Comparison of ENCODE assay signal across 15 cellular contexts in the genomic region with DNA sequence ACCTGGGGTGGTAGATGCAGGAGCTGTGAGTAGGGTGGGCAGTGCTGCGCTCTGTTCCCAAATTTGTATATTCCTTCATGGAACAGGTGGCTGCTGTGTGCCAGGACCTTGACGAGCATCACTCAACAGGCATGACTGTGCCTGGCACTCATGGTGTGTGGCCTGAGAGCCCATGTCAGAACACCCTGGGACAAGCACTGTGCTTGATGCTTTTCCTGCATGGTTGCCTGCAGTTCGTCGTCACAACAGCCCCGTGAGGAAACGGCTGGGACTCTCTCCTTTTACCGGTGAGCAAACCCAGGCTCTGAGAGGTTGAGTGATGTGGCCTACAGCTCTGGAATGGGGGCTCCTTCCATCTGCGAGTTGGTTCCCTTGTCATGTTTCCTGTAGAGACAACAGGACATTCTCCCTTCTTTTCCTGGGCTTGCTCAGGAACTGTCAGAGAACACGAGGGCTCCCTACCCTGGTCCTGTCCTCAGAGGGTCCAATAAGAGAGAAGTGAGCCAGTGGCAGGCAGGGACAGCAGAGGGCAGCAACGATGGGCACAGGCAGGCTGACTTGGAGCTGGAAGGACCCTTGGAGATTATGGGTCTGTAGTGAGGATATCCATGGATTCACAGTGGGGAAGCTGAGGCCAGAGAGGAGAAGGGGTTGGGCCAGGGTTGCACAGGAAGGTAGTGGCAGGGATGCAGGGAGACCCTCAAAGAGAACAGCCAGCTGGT. TPM values are rescaled to one million over a fixed set of nuclear protein-coding genes. Genes with fewer than 3 reads are reported as not detected.
DNase-seq lines count a peak whose midpoint lies in the region; ATAC-seq and TF ChIP-seq lines count a peak whose summit lies in the region.
"Had no signal": no experiment of that assay in that cellular context is flagged by ENCODE, and none has a peak within 500 bp of the region (broad histone marks: within the 10 kb centered on the region; RNA-seq: fewer than 3 reads in every experiment).

No MANE protein-coding gene starts in this region.

- TF ChIP-seq CTCF in DOHH2 (IDR thresholded peaks at IDR 0.05; ENCODE audit: low read depth, low read length, poor library complexity, severe bottlenecking) (no peak), HCT116 (IDR thresholded peaks at IDR 0.05 in 2 of 3, conservative IDR thresholded peaks at IDR 0.05 in 1 of 3; ENCODE audit: borderline replicate concordance in 1 of 3, insufficient read depth in 1 of 3, low read depth in 2 of 3, low read length in 2 of 3) (no peak), left lung (IDR thresholded peaks at IDR 0.05) (no peak)

- TF ChIP-seq POLR2A in HCT116 (IDR thresholded peaks at IDR 0.05; ENCODE audit: borderline replicate concordance, extremely low read depth, insufficient read depth, insufficient read length) = no peak

- CTCF ChIA-PET in HCT116 (lab: Charles Lee) = no interaction called here

- H3K4me3 Mint-ChIP-seq in activated T-helper 17 cell treated with anti-CD3 and anti-CD28 coated beads, Interleukin-2, amount 50 U/mL, for 72 hours = peak overlapping the region; percentile 30
- H3K4me3 Mint-ChIP-seq: CD4-positive, alpha-beta memory T cell; stimulated activated naive CD8-positive, alpha-beta T cell treated with anti-CD3 and anti-CD28 coated beads, Interleukin-15, Interleukin-2, amounts not matched to agents 100 ng/mL and 50 ng/mL, for 24 hours had no signal

- H3K27me3 ChIP-seq in DOHH2 (ENCODE audit: control insufficient read depth, low read length) = no peaks in the 10 kb centered on the region
- no peaks in the 10 kb centered on the region for H3K27me3 ChIP-seq in HCT116 (ENCODE audit: insufficient read depth, low read length)
- no peaks in the 10 kb centered on the region for H3K27me3 ChIP-seq in left lung
- H3K27me3 ChIP-seq: hepatocyte had no signal

- H3K9ac ChIP-seq in HCT116 (ENCODE audit: low read length) = no peak overlapping the region

- peaks cover 63% of the 10 kb centered on the region for H3K36me3 ChIP-seq in DOHH2 (ENCODE audit: control insufficient read depth, low read length)
- peaks cover 0 to 23% of the 10 kb centered on the region in 2 experiments; a peak in 1 of 4 replicates for H3K36me3 ChIP-seq in HCT116 (ENCODE audit: control insufficient read depth in 1 of 2, insufficient read depth in 2 of 2, low read length in 2 of 2)
- peaks cover 0 to 14% of the 10 kb centered on the region in 2 donors for H3K36me3 ChIP-seq in left lung

- peaks cover 2% of the 10 kb centered on the region; the same call in 1 of the 2 replicates for H3F3A ChIP-seq in DOHH2 (ENCODE audit: control insufficient read depth, insufficient read depth)

- H3K27ac Mint-ChIP-seq in activated T-helper 17 cell treated with anti-CD3 and anti-CD28 coated beads, Interleukin-2, amount 50 U/mL, for 72 hours = no peak overlapping the region
- H3K27ac Mint-ChIP-seq: stimulated activated naive CD8-positive, alpha-beta T cell treated with anti-CD3 and anti-CD28 coated beads, Interleukin-15, Interleukin-2, amounts not matched to agents 100 ng/mL and 50 ng/mL, for 24 hours had no signal

- peak overlapping the region; percentile 83 for H3K4me2 ChIP-seq in DOHH2 (ENCODE audit: low read length)
- peak overlapping the region; percentile 27 for H3K4me2 ChIP-seq in HCT116 (ENCODE audit: low read length)
- H3K4me2 ChIP-seq: hepatocyte had no signal

- BruUV-seq in HCT116 (replicated peaks; lab: Mats Ljungman, UMichigan) = no TSS peak

- H3K9me3 Mint-ChIP-seq in activated T-helper 17 cell treated with anti-CD3 and anti-CD28 coated beads, Interleukin-2, amount 50 U/mL, for 72 hours = no peaks in the 10 kb centered on the region
- H3K9me3 Mint-ChIP-seq: CD4-positive, alpha-beta memory T cell; stimulated activated naive CD8-positive, alpha-beta T cell treated with anti-CD3 and anti-CD28 coated beads, Interleukin-15, Interleukin-2, amounts not matched to agents 100 ng/mL and 50 ng/mL, for 24 hours had no signal

- H3K4me1 Mint-ChIP-seq in activated T-helper 17 cell treated with anti-CD3 and anti-CD28 coated beads, Interleukin-2, amount 50 U/mL, for 72 hours = peaks cover 6% of the 10 kb centered on the region

- H3K9me2 ChIP-seq in DOHH2 (replicated peaks; ENCODE audit: control insufficient read depth, low read length) = no peaks in the 10 kb centered on the region
- H3K9me2 ChIP-seq in HCT116 (ENCODE audit: insufficient read depth) = no peaks in the 10 kb centered on the region

- H3K27me3 Mint-ChIP-seq in activated T-helper 17 cell treated with anti-CD3 and anti-CD28 coated beads, Interleukin-2, amount 50 U/mL, for 72 hours = no peaks in the 10 kb centered on the region

- peaks cover 1% of the 10 kb centered on the region for H3K36me3 Mint-ChIP-seq in activated T-helper 17 cell treated with anti-CD3 and anti-CD28 coated beads, Interleukin-2, amount 50 U/mL, for 72 hours (ENCODE audit: low read depth)
- H3K36me3 Mint-ChIP-seq: CD4-positive, alpha-beta memory T cell had no signal

- H2AFZ ChIP-seq in HCT116 (ENCODE audit: low read depth, low read length, poor library complexity, severe bottlenecking) = no peak overlapping the region
- H2AFZ ChIP-seq: hepatocyte had no signal

- no peak overlapping the region for H3K27ac ChIP-seq in DOHH2 (ENCODE audit: low read depth, low read length)
- H3K27ac ChIP-seq in HCT116 (ENCODE audit: low read depth, low read length) = no peak overlapping the region
- no peak overlapping the region for H3K27ac ChIP-seq in left lung
- H3K27ac ChIP-seq: hepatocyte had no signal

- intact Hi-C loops in HCT116 (cut with micrococcal nuclease) = loop anchor here (5.0 kb wide), 1 partner anchor 346 kb away; no protein-coding TSS in a partner anchor
- intact Hi-C loops in left lung (cut with DNase I) = loop anchor here (5.0 to 10.0 kb wide), 2 partner anchors 64 to 81 kb away; a partner anchor contains a TSS

- H3K9me3 ChIP-seq in DOHH2 (ENCODE audit: control insufficient read depth, insufficient read depth, low read length) (no peaks in the 10 kb centered on the region), HCT116 (ENCODE audit: control insufficient read depth in 1 of 2, insufficient read depth in 1 of 2, low read depth in 1 of 2, low read length in 2 of 2) (no peaks in the 10 kb centered on the region), left lung (no peaks in the 10 kb centered on the region)

- ATAC-seq in HCT116 (no peak), left lung (peak; percentile 2), GM18511 (IDR thresholded peaks at IDR 0.05; ENCODE audit: unreplicated experiment) (no peak), HG03045 (IDR thresholded peaks at IDR 0.05; ENCODE audit: unreplicated experiment) (no peak)
- ATAC-seq in activated T-helper 17 cell treated with anti-CD3 and anti-CD28 coated beads, Interleukin-2, amount 50 U/mL, for 72 hours (replicated peaks) = no peak

- H4K20me1 ChIP-seq in DOHH2 (ENCODE audit: control insufficient read depth, insufficient read depth, low read depth, low read length) = no peaks in the 10 kb centered on the region
- no peaks in the 10 kb centered on the region for H4K20me1 ChIP-seq in HCT116 (ENCODE audit: insufficient read depth)

- H3K79me2 ChIP-seq in DOHH2 (ENCODE audit: control insufficient read depth, low read length) (peaks cover 69% of the 10 kb centered on the region), HCT116 (ENCODE audit: insufficient read depth, low read length) (peaks cover 24% of the 10 kb centered on the region)
- H3K79me2 ChIP-seq: hepatocyte had no signal

- RAD21 ChIA-PET in HCT116 (lab: Charles Lee; ENCODE audit: low non-redundant PET in 1 of 2, low total read pairs in 2 of 2, uncharacterized antibody in 2 of 2, unreplicated experiment in 2 of 2) = no interaction called here

- POLR2A ChIA-PET in HCT116 (lab: Charles Lee) = no interaction called here

- no peak for DNase-seq in HCT116 (ENCODE audit: low read depth, low spot score)
- no peak for DNase-seq in left lung
- no peak for DNase-seq in NCI-H510A (lab: John Stamatoyannopoulos, UW)
- DNase-seq: activated naive CD4-positive, alpha-beta T cell treated with anti-CD3 and anti-CD28 coated beads, Interleukin-2, amount 50 U/mL, for 16 hours; CD4-positive, alpha-beta memory T cell; cerebellar nuclear complex; erythroblast; GF-D8; NCI-H524 had no signal

- TF ChIP-seq RAD21 in HCT116 (IDR thresholded peaks at IDR 0.05; ENCODE audit: low read depth) = no peak

- H3K4me3 ChIP-seq in DOHH2 (ENCODE audit: low read length) (peak overlapping the region; percentile 69), HCT116 (replicated peaks in 1 of 2; ENCODE audit: low read depth in 1 of 2, low read length in 2 of 2) (0 out of 4 replicates have a peak overlapping the region, but pooled peaks of 1 of the 2 experiments have one; percentile 7), left lung (no peak overlapping the region)
- H3K4me3 ChIP-seq: hepatocyte had no signal

- H3K4me1 ChIP-seq in DOHH2 (ENCODE audit: control insufficient read depth, low read length) = peaks cover 63% of the 10 kb centered on the region
- H3K4me1 ChIP-seq in HCT116 (ENCODE audit: control insufficient read depth in 1 of 2, insufficient read depth in 2 of 2, low read length in 2 of 2) = peaks cover 18 to 49% of the 10 kb centered on the region in 2 experiments
- H3K4me1 ChIP-seq in left lung = peaks cover 8 to 32% of the 10 kb centered on the region in 2 donors

TF ChIP-seq in HCT116, 20 proteins besides CTCF, POLR2A, EP300 and RAD21 (continues in another document):
- TF ChIP-seq CEBPB (IDR thresholded peaks at IDR 0.05; ENCODE audit: low read depth) = no peak
- TF ChIP-seq SRF (IDR thresholded peaks at IDR 0.05; ENCODE audit: low read depth) = no peak
- no peak for TF ChIP-seq ZFX (IDR thresholded peaks at IDR 0.05)
- TF ChIP-seq JUND (IDR thresholded peaks at IDR 0.05) = no peak
- TF ChIP-seq YY1 (IDR thresholded peaks at IDR 0.05; ENCODE audit: extremely low read depth, insufficient replicate concordance, low read depth, low read length) = no peak
- TF ChIP-seq ZNF274 (IDR thresholded peaks at IDR 0.05; ENCODE audit: low read depth, low read length) = no peak

RNA-seq across cellular contexts. Expression of a gene that starts 37.4 kb away (rescaled TPM):
- total RNA-seq in HCT116 (2021; ENCODE audit: unreplicated experiment) (34.4 TPM), left lung (10 to 100 TPM; 73.2 to 73.7 TPM)
- 34.6 and 38.9 TPM in 2 replicates for polyA plus RNA-seq in HCT116 (2012)
- 10 to 100 TPM; 20.4 to 21.8 TPM for total RNA-seq in activated T-helper 17 cell treated with anti-CD3 and anti-CD28 coated beads, Interleukin-2, amount 50 U/mL, for 72 hours

RNA-seq across cellular contexts. Expression of a gene that starts 57.4 kb away (rescaled TPM):
- total RNA-seq in HCT116 (2021; ENCODE audit: unreplicated experiment) (634 TPM), left lung (100 to 1,000 TPM; 458 to 594 TPM)
- polyA plus RNA-seq in HCT116 (2012) = 697 and 731 TPM in 2 replicates
- 100 to 1,000 TPM; 150 to 296 TPM for total RNA-seq in activated T-helper 17 cell treated with anti-CD3 and anti-CD28 coated beads, Interleukin-2, amount 50 U/mL, for 72 hours
